Comparison of ENCODE assay signal across 8 cellular contexts in genomic region chr17:20908373-20909273, GRCh38.
DNase-seq lines count a peak whose midpoint lies in the region; ATAC-seq and TF ChIP-seq lines count a peak whose summit lies in the region.

No MANE protein-coding gene starts in this region.

- peak overlapping the region; percentile 79 for H3K27ac ChIP-seq in osteoblast (ENCODE audit: low read depth, low read length)
- H3K27ac ChIP-seq in suprapubic skin, result peak overlapping the region; percentile 86

- peaks cover 13% of the 10 kb centered on the region for H3K27me3 Mint-ChIP-seq in activated naive CD8-positive, alpha-beta T cell treated with anti-CD3 and anti-CD28 coated beads for 36 hours
- no peaks in the 10 kb centered on the region for H3K27me3 Mint-ChIP-seq in glutamatergic neuron (ENCODE audit: unreplicated experiment)

- peak overlapping the region; percentile 73 for H3K4me3 Mint-ChIP-seq in activated naive CD8-positive, alpha-beta T cell treated with anti-CD3 and anti-CD28 coated beads for 36 hours
- H3K4me3 Mint-ChIP-seq in glutamatergic neuron (ENCODE audit: unreplicated experiment), result peak overlapping the region; percentile 82

- peak overlapping the region; percentile 85 for H3K4me2 ChIP-seq in osteoblast (ENCODE audit: insufficient read depth, low read length)

- H2AFZ ChIP-seq in osteoblast (ENCODE audit: low read length), result peak overlapping the region; percentile 89

- no peaks in the 10 kb centered on the region for H3K9me3 ChIP-seq in osteoblast (ENCODE audit: low read depth, low read length)
- no peaks in the 10 kb centered on the region for H3K9me3 ChIP-seq in suprapubic skin

- H3K36me3 Mint-ChIP-seq in activated naive CD8-positive, alpha-beta T cell treated with anti-CD3 and anti-CD28 coated beads for 36 hours, result no peaks in the 10 kb centered on the region
- H3K36me3 Mint-ChIP-seq in glutamatergic neuron (ENCODE audit: unreplicated experiment), result no peaks in the 10 kb centered on the region

- H3K4me1 ChIP-seq in osteoblast (ENCODE audit: insufficient read depth, low read length) (peaks cover 8% of the 10 kb centered on the region), suprapubic skin (peaks cover 13% of the 10 kb centered on the region)

- no peaks in the 10 kb centered on the region for H3K79me2 ChIP-seq in osteoblast (ENCODE audit: insufficient read depth, low read length)

- no peaks in the 10 kb centered on the region for H4K20me1 ChIP-seq in osteoblast (ENCODE audit: insufficient read depth, low read length)

- ATAC-seq in GM21390 (IDR thresholded peaks at IDR 0.05; ENCODE audit: unreplicated experiment) (peak; percentile 92), SK-N-SH treated with all-trans-retinoic acid at 6 μM for 48 hours (peak; percentile 98)

- peak overlapping the region; percentile 75 for H3K27ac Mint-ChIP-seq in activated naive CD8-positive, alpha-beta T cell treated with anti-CD3 and anti-CD28 coated beads for 36 hours
- H3K27ac Mint-ChIP-seq in glutamatergic neuron (ENCODE audit: unreplicated experiment), result peak overlapping the region; percentile 87

- no peak for TF ChIP-seq POLR2A in suprapubic skin (IDR thresholded peaks at IDR 0.05)

- H3K4me3 ChIP-seq in osteoblast (ENCODE audit: insufficient read depth, low read length) (peak overlapping the region; percentile 76), suprapubic skin (peak overlapping the region; percentile 47)

- no peaks in the 10 kb centered on the region for H3K27me3 ChIP-seq in osteoblast (ENCODE audit: insufficient read depth, low read length)
- H3K27me3 ChIP-seq in suprapubic skin, result no peaks in the 10 kb centered on the region

- peak; percentile 35 for TF ChIP-seq CTCF in glutamatergic neuron (IDR thresholded peaks at IDR 0.05; ENCODE audit: partially characterized antibody, unreplicated experiment)
- TF ChIP-seq CTCF in osteoblast (IDR thresholded peaks at IDR 0.05; ENCODE audit: extremely low read depth, low read depth, low read length), result peak; percentile 67
- peak; percentile 37 to 64 for TF ChIP-seq CTCF in suprapubic skin (IDR thresholded peaks at IDR 0.05)

- H3K4me1 Mint-ChIP-seq in activated naive CD8-positive, alpha-beta T cell treated with anti-CD3 and anti-CD28 coated beads for 36 hours, result peaks cover 6% of the 10 kb centered on the region
- H3K4me1 Mint-ChIP-seq in glutamatergic neuron (ENCODE audit: low read depth, unreplicated experiment), result peaks cover 3% of the 10 kb centered on the region

- H3K9me3 Mint-ChIP-seq in activated naive CD8-positive, alpha-beta T cell treated with anti-CD3 and anti-CD28 coated beads for 36 hours, result no peaks in the 10 kb centered on the region
- H3K9me3 Mint-ChIP-seq in glutamatergic neuron (ENCODE audit: unreplicated experiment), result peaks cover 2% of the 10 kb centered on the region

- no peak for TF ChIP-seq EP300 in suprapubic skin (IDR thresholded peaks at IDR 0.05)

- DNase-seq in COLO668 (lab: John Stamatoyannopoulos, UW; ENCODE audit: unreplicated experiment) (peak; percentile 91), HuH-7.5 (ENCODE audit: low spot score) (peak; percentile 60), glutamatergic neuron (peak; percentile 89), osteoblast (ENCODE audit: insufficient read length, low spot score, missing footprints) (peak; percentile 98), suprapubic skin (ENCODE audit: low spot score in 2 of 2) (peak; percentile 89 to 90)
- peak; percentile 86 for DNase-seq in activated naive CD8-positive, alpha-beta T cell treated with anti-CD3 and anti-CD28 coated beads for 36 hours

- WGBS in suprapubic skin, result 10% methylated on average over 29 of the region's 43 CpGs

- no peaks in the 10 kb centered on the region for H3K36me3 ChIP-seq in osteoblast (ENCODE audit: insufficient read depth, low read length)
- no peaks in the 10 kb centered on the region for H3K36me3 ChIP-seq in suprapubic skin

TF ChIP-seq in SK-N-SH treated with all-trans-retinoic acid at 6 μM for 48 hours, 23 proteins besides CTCF, POLR2A, EP300 and RAD21:
- TF ChIP-seq CSRNP3 (CRISPR knock-in tag; IDR thresholded peaks at IDR 0.05) (no peak), GLIS3 (CRISPR knock-in tag; IDR thresholded peaks at IDR 0.05) (peak; percentile 22; the same call in 1 of the 2 replicates), ZFP3 (CRISPR knock-in tag; IDR thresholded peaks at IDR 0.05) (no peak), SNAI2 (CRISPR knock-in tag; IDR thresholded peaks at IDR 0.05) (peak; percentile 7; the same call in 1 of the 2 replicates), ZNF8 (CRISPR knock-in tag; IDR thresholded peaks at IDR 0.05) (no peak), ZNF565 (CRISPR knock-in tag; conservative IDR thresholded peaks at IDR 0.05; ENCODE audit: low read depth) (no peak), PATZ1 (CRISPR knock-in tag; IDR thresholded peaks at IDR 0.05; ENCODE audit: borderline replicate concordance) (peak; percentile 71), ZNF70 (CRISPR knock-in tag; IDR thresholded peaks at IDR 0.05) (no peak)

Comparison
In these comparisons a context has a peak if more than half of its experiments do, and no peak if none do; other contexts are left out.
1. Peak in every context shown above with its lines: DNase-seq, ATAC-seq, H3K4me3 ChIP-seq and H3K27ac ChIP-seq.